In the genomic region with DNA sequence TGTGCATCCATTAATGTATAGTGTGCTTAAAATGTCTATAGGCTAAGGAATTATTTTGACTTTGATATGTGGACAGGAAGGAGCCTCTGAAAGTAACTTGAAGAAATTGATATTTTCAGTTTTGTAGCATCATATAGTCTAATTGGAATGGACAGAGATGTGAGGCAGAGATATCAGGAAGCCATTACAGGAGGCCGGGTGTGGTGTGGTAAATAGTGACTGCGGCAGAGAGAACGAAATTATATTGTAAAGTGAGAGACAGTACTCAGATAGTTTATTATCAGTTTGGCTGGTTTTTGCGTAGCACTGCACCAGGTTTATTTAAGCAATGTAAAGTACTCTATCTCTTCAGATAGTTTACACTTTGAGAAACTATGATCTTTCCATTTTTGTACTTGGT, we compare ENCODE assay signal across 31 cellular contexts.
"Had no signal": no experiment of that assay in that cellular context is flagged by ENCODE, and none has a peak within 500 bp of the region (broad histone marks: within the 10 kb centered on the region; RNA-seq: fewer than 3 reads in every experiment).

No MANE protein-coding gene starts in this region.

- H3K4me3 ChIP-seq: esophagus squamous epithelium, gastroesophageal sphincter had no signal

- H3K4me3 Mint-ChIP-seq: activated B cell treated with CpG ODN at 0.5 μM for 24 hours; activated naive CD8-positive, alpha-beta T cell; activated T-cell treated with anti-CD3 and anti-CD28 coated beads, Interleukin-2, amount 50 U/mL, for 24 hours; activated T-cell treated with anti-CD3 and anti-CD28 coated beads, Interleukin-2, amount 50 U/mL, for 72 hours; activated T-helper 17 cell treated with anti-CD3 and anti-CD28 coated beads, Interleukin-2, amount 50 U/mL, for 72 hours; effector memory CD8-positive, alpha-beta T cell; T-helper 17 cell; T-helper 2 cell treated with Interferon-gamma antibody and Interleukin-4, amounts not matched to agents 5 μg/mL and 100 μg/mL, for 36 hours had no signal

- H3K27me3 Mint-ChIP-seq: activated B cell treated with CpG ODN at 0.5 μM for 24 hours; activated naive CD8-positive, alpha-beta T cell; activated T-cell treated with anti-CD3 and anti-CD28 coated beads, Interleukin-2, amount 50 U/mL, for 24 hours; activated T-helper 17 cell treated with anti-CD3 and anti-CD28 coated beads, Interleukin-2, amount 50 U/mL, for 72 hours; effector memory CD8-positive, alpha-beta T cell; T-helper 17 cell had no signal

- H3K27me3 ChIP-seq: brain microvascular endothelial cell, esophagus squamous epithelium, gastroesophageal sphincter had no signal

- DNase-seq: activated B cell treated with CpG ODN at 0.5 μM for 24 hours; activated CD4-positive, alpha-beta T cell treated with anti-CD3 and anti-CD28 coated beads for 48 hours; activated CD4-positive, alpha-beta T cell treated with anti-CD3 and anti-CD28 coated beads, Interleukin-2, amount 50 U/mL, for 1 hour; activated CD4-positive, alpha-beta T cell treated with anti-CD3 and anti-CD28 coated beads, Interleukin-2, amount 50 U/mL, for 48 hours; activated CD8-positive, alpha-beta memory T cell treated with anti-CD3 and anti-CD28 coated beads, Interleukin-2, amount 50 U/mL, for 48 hours; activated effector memory CD4-positive, alpha-beta T cell treated with Interleukin-2 at 50 U/mL for 16 hours; activated gamma-delta T cell treated with Interleukin-2 at 50 U/mL for 16 hours; activated naive CD4-positive, alpha-beta T cell treated with anti-CD3 and anti-CD28 coated beads, Interleukin-2, amount 50 U/mL, for 16 hours; activated naive CD4-positive, alpha-beta T cell treated with Interleukin-2 at 50 U/mL for 16 hours; activated T-cell treated with anti-CD3 and anti-CD28 coated beads for 4 hours; activated T-cell treated with anti-CD3 and anti-CD28 coated beads, Interleukin-2, amount 50 U/mL, for 24 hours; activated T-cell treated with anti-CD3 and anti-CD28 coated beads, Interleukin-2, amount 50 U/mL, for 72 hours; amniotic stem cell; anterior cingulate cortex; brain microvascular endothelial cell; caudate nucleus; cortex of kidney; dermis blood vessel endothelial cell; effector CD4-positive, alpha-beta T cell; effector memory CD8-positive, alpha-beta T cell; esophagus squamous epithelium; foreskin melanocyte; T-helper 1 cell; T-helper 17 cell; T1000; WERI-Rb-1 had no signal

- H3K9me3 Mint-ChIP-seq: activated B cell treated with CpG ODN at 0.5 μM for 24 hours; activated T-helper 17 cell treated with anti-CD3 and anti-CD28 coated beads, Interleukin-2, amount 50 U/mL, for 72 hours; effector memory CD8-positive, alpha-beta T cell had no signal

- ATAC-seq: activated CD4-positive, CD25-positive, alpha-beta regulatory T cell treated with anti-CD3 and anti-CD28 coated beads, Interleukin-2, amount 50 U/mL, for 24 hours; activated T-cell treated with anti-CD3 and anti-CD28 coated beads, Interleukin-2, amount 50 U/mL, for 72 hours; activated T-helper 17 cell treated with anti-CD3 and anti-CD28 coated beads, Interleukin-2, amount 50 U/mL, for 72 hours; effector memory CD8-positive, alpha-beta T cell; gastroesophageal sphincter; T-helper 17 cell had no signal

- H3K27ac Mint-ChIP-seq: activated B cell treated with CpG ODN at 0.5 μM for 24 hours; activated naive CD8-positive, alpha-beta T cell; activated T-cell treated with anti-CD3 and anti-CD28 coated beads, Interleukin-2, amount 50 U/mL, for 24 hours; activated T-cell treated with anti-CD3 and anti-CD28 coated beads, Interleukin-2, amount 50 U/mL, for 72 hours; activated T-helper 17 cell treated with anti-CD3 and anti-CD28 coated beads, Interleukin-2, amount 50 U/mL, for 72 hours; effector memory CD8-positive, alpha-beta T cell; T-helper 17 cell; T-helper 2 cell treated with Interferon-gamma antibody and Interleukin-4, amounts not matched to agents 5 μg/mL and 100 μg/mL, for 36 hours had no signal

- H3K36me3 ChIP-seq: brain microvascular endothelial cell, gastroesophageal sphincter, WERI-Rb-1 had no signal

- H3K9me3 ChIP-seq: esophagus squamous epithelium, gastroesophageal sphincter had no signal

- H3K4me1 ChIP-seq: esophagus squamous epithelium, gastroesophageal sphincter had no signal
